In genomic region chr12:27572486-27573255, GRCh38 we compare ENCODE assay signal across 17 cellular contexts. TPM values are rescaled to one million over a fixed set of nuclear protein-coding genes. Genes with fewer than 3 reads are reported as not detected.
DNase-seq lines count a peak whose midpoint lies in the region; ATAC-seq and TF ChIP-seq lines count a peak whose summit lies in the region.
"Had no signal": no experiment of that assay in that cellular context is flagged by ENCODE, and none has a peak within 500 bp of the region (broad histone marks: within the 10 kb centered on the region; RNA-seq: fewer than 3 reads in every experiment).

No MANE protein-coding gene starts in this region.

- TF ChIP-seq CTCF in left ventricle myocardium inferior (IDR thresholded peaks at IDR 0.05; ENCODE audit: borderline replicate concordance): no peak
- no peak for TF ChIP-seq CTCF in cardiac fibroblast (IDR thresholded peaks at IDR 0.05; ENCODE audit: low read depth, low read length)
- TF ChIP-seq CTCF in ovary (IDR thresholded peaks at IDR 0.05): no peak

- no peak overlapping the region for H3K4me3 ChIP-seq in left ventricle myocardium inferior
- H3K4me3 ChIP-seq in cardiac fibroblast (replicated peaks in 1 of 2; ENCODE audit: low read depth in 2 of 2, low read length in 2 of 2): no peak overlapping the region
- no peak overlapping the region for H3K4me3 ChIP-seq in ovary
- H3K4me3 ChIP-seq: adrenal gland, psoas muscle, SK-N-MC had no signal

- H3K9me3 ChIP-seq in left ventricle myocardium inferior (replicated peaks) (no peaks in the 10 kb centered on the region), ovary (no peaks in the 10 kb centered on the region)
- H3K9me3 ChIP-seq: adrenal gland, psoas muscle had no signal

- intact Hi-C loops in left ventricle myocardium inferior (cut with micrococcal nuclease): loop anchor here (10.0 kb wide), 1 partner anchor 48 kb away; the partner anchor contains the start of gene PPFIBP1
- intact Hi-C loops in left cardiac atrium (cut with DNase I): no loop called here
- intact Hi-C loops in ovary (cut with DNase I): no loop called here

- H3K4me1 ChIP-seq in left ventricle myocardium inferior (peaks cover 92% of the 10 kb centered on the region), ovary (ENCODE audit: insufficient read depth) (peaks cover 6% of the 10 kb centered on the region)

- H3K36me3 ChIP-seq in left ventricle myocardium inferior (no peaks in the 10 kb centered on the region), ovary (no peaks in the 10 kb centered on the region)
- H3K36me3 ChIP-seq: adrenal gland had no signal

- WGBS in ovary, 3 donors: 63 to 82% (median 64%) methylated on average over 2 of the region's 2 CpGs

- H3K27me3 ChIP-seq in left ventricle myocardium inferior (ENCODE audit: low read depth) (no peaks in the 10 kb centered on the region), ovary (no peaks in the 10 kb centered on the region)
- H3K27me3 ChIP-seq: adrenal gland had no signal

- DNase-seq in left ventricle myocardium inferior: no peak
- no peak for DNase-seq in left cardiac atrium
- DNase-seq in cardiac fibroblast (ENCODE audit: low read depth in 2 of 2): peak; percentile 47 to 64
- DNase-seq in iris pigment epithelial cell (ENCODE audit: low read depth): peak; percentile 81
- no peak for DNase-seq in ovary
- DNase-seq in dedifferentiated amniotic fluid mesenchymal stem cell (ENCODE audit: extremely low spot score): no peak
- DNase-seq: adrenal gland, C1 segment of cervical spinal cord, endodermal cell, NCI-H1694, nephron progenitor cell, psoas muscle, T-helper 9 cell had no signal

- H3K27ac ChIP-seq in left ventricle myocardium inferior (replicated peaks): peak overlapping the region; percentile 28
- H3K27ac ChIP-seq in ovary: no peak overlapping the region
- H3K27ac ChIP-seq: psoas muscle, SK-N-MC had no signal

- TF ChIP-seq POLR2A in ovary (IDR thresholded peaks at IDR 0.05): no peak

- ATAC-seq in left cardiac atrium (no peak), HG03139 (IDR thresholded peaks at IDR 0.05; ENCODE audit: unreplicated experiment) (no peak), HG03097 (IDR thresholded peaks at IDR 0.05; ENCODE audit: low FRiP score, unreplicated experiment) (no peak)
- ATAC-seq: Panc1, psoas muscle had no signal

- no peak for TF ChIP-seq EP300 in ovary (IDR thresholded peaks at IDR 0.05)

RNA-seq across cellular contexts. Expression of gene PPFIBP1, which starts 48.7 kb away (rescaled TPM):
- total RNA-seq in left ventricle myocardium inferior (258 TPM), left cardiac atrium (100 to 1,000 TPM in 1 of 2 donors, 10 to 100 TPM in 1; 92.7 to 123 TPM), ovary (100 to 1,000 TPM; 105 to 216 (median 162) TPM)
- 10 to 100 TPM; 61.3 to 93.9 TPM for polyA plus RNA-seq in ovary

Comparison
In these comparisons a context has a peak if more than half of its experiments do, and no peak if none do; other contexts are left out.
1. DNase-seq: peak in cardiac fibroblast (2 of 2) and iris pigment epithelial cell (single experiment); none in left ventricle myocardium inferior (single experiment), left cardiac atrium (single experiment), ovary (0 of 5) and dedifferentiated amniotic fluid mesenchymal stem cell (single experiment).